Comparison of ENCODE assay signal across 24 cellular contexts in genomic region chr7:18400726-18401125, GRCh38.
A peak's percentile ranks its signal among the peaks of the same experiment; 100 is the strongest.
DNase-seq lines count a peak whose midpoint lies in the region; ATAC-seq and TF ChIP-seq lines count a peak whose summit lies in the region.
"Had no signal": no experiment of that assay in that cellular context is flagged by ENCODE, and none has a peak within 500 bp of the region (broad histone marks: within the 10 kb centered on the region; RNA-seq: fewer than 3 reads in every experiment).

No MANE protein-coding gene starts in this region.

- no peak overlapping the region for H3K14ac ChIP-seq in mesenchymal stem cell (ENCODE audit: low read length in 2 of 2)

- H3K27ac ChIP-seq in mesenchymal stem cell (ENCODE audit: low read length, poor library complexity, severe bottlenecking) = no peak overlapping the region
- H3K27ac ChIP-seq: BLaER1, KMS-11 had no signal

- no peak overlapping the region for H4K91ac ChIP-seq in mesenchymal stem cell (ENCODE audit: low read length)

- peaks cover 0 to 1% (median 0%) of the 10 kb centered on the region in 7 donors for H3K9me3 Mint-ChIP-seq in CD14-positive monocyte
- no peaks in the 10 kb centered on the region for H3K9me3 Mint-ChIP-seq in activated B cell treated with CpG ODN at 0.5 μM for 24 hours
- H3K9me3 Mint-ChIP-seq: CD4-positive, alpha-beta T cell; IgD-negative memory B cell had no signal

- H3K27ac Mint-ChIP-seq in CD14-positive monocyte (peak overlapping the region in 4 of 7 donors; percentile 8 to 76 (median 32)), activated B cell treated with CpG ODN at 0.5 μM for 24 hours (no peak overlapping the region)
- H3K27ac Mint-ChIP-seq: CD4-positive, alpha-beta T cell; IgD-negative memory B cell had no signal

- DNase-seq in CD14-positive monocyte (ENCODE audit: low spot score) = no peak
- peak; percentile 42 for DNase-seq in M059J (ENCODE audit: low read depth)
- DNase-seq in activated B cell treated with CpG ODN at 0.5 μM for 24 hours = no peak
- DNase-seq in mesenchymal stem cell = peak; percentile 35
- no peak for DNase-seq in DMS79 (lab: John Stamatoyannopoulos, UW)
- DNase-seq in 8988T = no peak
- no peak for DNase-seq in GM19240 (ENCODE audit: insufficient read length, low spot score)
- DNase-seq: CD4-positive, alpha-beta T cell; COR-L47; DMS53; H7; NCI-H1092; NCI-H1417 treated with DMSO at 0.1 percent for 48 hours; NCI-H1694 treated with DMSO at 0.1 percent for 48 hours; NCI-H2081; NCI-H2171; NCI-H226; NCI-H510A treated with DMSO at 0.1 percent for 48 hours; NCI-H774; SIG-M5 had no signal

- no peak overlapping the region for H2BK15ac ChIP-seq in mesenchymal stem cell (ENCODE audit: low read depth, poor library complexity, severe bottlenecking)

- H3K79me1 ChIP-seq in mesenchymal stem cell (replicated peaks; ENCODE audit: low read length, poor library complexity, severe bottlenecking) = no peaks in the 10 kb centered on the region

- peaks cover 14 to 18% of the 10 kb centered on the region in 2 donors for H3K36me3 Mint-ChIP-seq in CD14-positive monocyte
- H3K36me3 Mint-ChIP-seq in activated B cell treated with CpG ODN at 0.5 μM for 24 hours (ENCODE audit: low read depth) = no peaks in the 10 kb centered on the region

- peak overlapping the region in 1 of 2 experiments; percentile 60 for H3K4ac ChIP-seq in mesenchymal stem cell (ENCODE audit: low read depth in 1 of 2, low read length in 2 of 2)

- intact Hi-C loops in CD14-positive monocyte (cut with micrococcal nuclease) (no loop called here), activated B cell treated with CpG ODN at 0.5 μM for 24 hours (cut with micrococcal nuclease) (loop anchor here (1.0 kb wide), 1 partner anchor 9 kb away; no protein-coding TSS in a partner anchor)

- no peaks in the 10 kb centered on the region for H3K27me3 ChIP-seq in mesenchymal stem cell (ENCODE audit: control insufficient read depth in 1 of 2, insufficient read depth in 1 of 2, low read length in 2 of 2)
- H3K27me3 ChIP-seq: BLaER1 had no signal

- no peak overlapping the region for H3K4me2 ChIP-seq in mesenchymal stem cell (ENCODE audit: low read length, poor library complexity, severe bottlenecking)
- H3K4me2 ChIP-seq: KMS-11 had no signal

- no peak overlapping the region for H2BK12ac ChIP-seq in mesenchymal stem cell (ENCODE audit: low read length in 2 of 2)

- H3K36me3 ChIP-seq in mesenchymal stem cell (ENCODE audit: control insufficient read depth in 1 of 2, insufficient read depth in 2 of 2, low read depth in 1 of 2, low read length in 2 of 2) = no peaks in the 10 kb centered on the region
- H3K36me3 ChIP-seq: BLaER1 had no signal

- TF ChIP-seq CTCF in CD14-positive monocyte (IDR thresholded peaks at IDR 0.05) (no peak), activated B cell treated with CpG ODN at 0.5 μM for 24 hours (IDR thresholded peaks at IDR 0.05) (no peak)

- no peak overlapping the region for H2BK120ac ChIP-seq in mesenchymal stem cell (ENCODE audit: low read depth, low read length)

- H3K23ac ChIP-seq in mesenchymal stem cell (ENCODE audit: low read length in 2 of 2) = no peak overlapping the region

- H4K8ac ChIP-seq in mesenchymal stem cell (ENCODE audit: low read length) = no peak overlapping the region

- no peak overlapping the region for H3K4me3 ChIP-seq in mesenchymal stem cell (ENCODE audit: insufficient read depth in 1 of 2, low read depth in 1 of 2, low read length in 2 of 2)
- H3K4me3 ChIP-seq: BLaER1 had no signal

- peak overlapping the region in 1 of 2 experiments; percentile 85 for H3K18ac ChIP-seq in mesenchymal stem cell (ENCODE audit: low read depth in 1 of 2, low read length in 2 of 2)

- H3K27me3 Mint-ChIP-seq in CD14-positive monocyte (ENCODE audit: low read depth in 3 of 3) (no peaks in the 10 kb centered on the region), activated B cell treated with CpG ODN at 0.5 μM for 24 hours (no peaks in the 10 kb centered on the region)
- H3K27me3 Mint-ChIP-seq: CD4-positive, alpha-beta T cell; IgD-negative memory B cell had no signal

- no peak for ATAC-seq in activated B cell treated with CpG ODN at 0.5 μM for 24 hours (ENCODE audit: low read depth)
- ATAC-seq in HG02642 (IDR thresholded peaks at IDR 0.05; ENCODE audit: poor library complexity, unreplicated experiment) = no peak

- peaks cover 3% of the 10 kb centered on the region for H3K4me1 ChIP-seq in mesenchymal stem cell (ENCODE audit: control insufficient read depth, insufficient read depth, low read depth, low read length)

- H3K4me3 Mint-ChIP-seq in CD14-positive monocyte = no peak overlapping the region
- H3K4me3 Mint-ChIP-seq in activated B cell treated with CpG ODN at 0.5 μM for 24 hours = peak overlapping the region; percentile 11
- H3K4me3 Mint-ChIP-seq: CD4-positive, alpha-beta T cell had no signal

- POLR2A ChIA-PET in activated B cell treated with CpG ODN at 0.5 μM for 24 hours (lab: Charles Lee) = interaction anchor here (0.9 kb wide), 1 partner anchor 96 kb away, joined by 3 read pairs; no protein-coding TSS in a partner anchor

- WGBS in mesenchymal stem cell = 63% methylated on average over 2 of the region's 3 CpGs

- H3K9ac ChIP-seq in mesenchymal stem cell (ENCODE audit: low read length) = no peak overlapping the region
- H3K9ac ChIP-seq: BLaER1, KMS-11 had no signal

- H2BK5ac ChIP-seq in mesenchymal stem cell (ENCODE audit: low read depth, low read length, poor library complexity, severe bottlenecking) = no peak overlapping the region

- H2AFZ ChIP-seq in mesenchymal stem cell (ENCODE audit: low read depth, low read length) = peak overlapping the region; percentile 11

- H3K4me1 Mint-ChIP-seq in CD14-positive monocyte (peaks cover 48% of the 10 kb centered on the region), activated B cell treated with CpG ODN at 0.5 μM for 24 hours (peaks cover 54% of the 10 kb centered on the region)

- H3K9me3 ChIP-seq in mesenchymal stem cell (ENCODE audit: control insufficient read depth, low read length) = no peaks in the 10 kb centered on the region
- H3K9me3 ChIP-seq: BLaER1 had no signal

- CTCF ChIA-PET in activated B cell treated with CpG ODN at 0.5 μM for 24 hours (lab: Charles Lee) = interaction anchor here (0.5 kb wide), 1 partner anchor 209 kb away, joined by 3 read pairs; no protein-coding TSS in a partner anchor

- no peak overlapping the region for H2AK5ac ChIP-seq in mesenchymal stem cell (ENCODE audit: low read length, severe bottlenecking)

Comparison
In these comparisons a context has a peak if more than half of its experiments do, and no peak if none do; other contexts are left out.
1. DNase-seq: peak in M059J (single experiment) and mesenchymal stem cell (single experiment); none in CD14-positive monocyte (single experiment), activated B cell treated with CpG ODN at 0.5 μM for 24 hours (single experiment), DMS79 (single experiment), 8988T (single experiment) and GM19240 (single experiment).